In the genomic region with DNA sequence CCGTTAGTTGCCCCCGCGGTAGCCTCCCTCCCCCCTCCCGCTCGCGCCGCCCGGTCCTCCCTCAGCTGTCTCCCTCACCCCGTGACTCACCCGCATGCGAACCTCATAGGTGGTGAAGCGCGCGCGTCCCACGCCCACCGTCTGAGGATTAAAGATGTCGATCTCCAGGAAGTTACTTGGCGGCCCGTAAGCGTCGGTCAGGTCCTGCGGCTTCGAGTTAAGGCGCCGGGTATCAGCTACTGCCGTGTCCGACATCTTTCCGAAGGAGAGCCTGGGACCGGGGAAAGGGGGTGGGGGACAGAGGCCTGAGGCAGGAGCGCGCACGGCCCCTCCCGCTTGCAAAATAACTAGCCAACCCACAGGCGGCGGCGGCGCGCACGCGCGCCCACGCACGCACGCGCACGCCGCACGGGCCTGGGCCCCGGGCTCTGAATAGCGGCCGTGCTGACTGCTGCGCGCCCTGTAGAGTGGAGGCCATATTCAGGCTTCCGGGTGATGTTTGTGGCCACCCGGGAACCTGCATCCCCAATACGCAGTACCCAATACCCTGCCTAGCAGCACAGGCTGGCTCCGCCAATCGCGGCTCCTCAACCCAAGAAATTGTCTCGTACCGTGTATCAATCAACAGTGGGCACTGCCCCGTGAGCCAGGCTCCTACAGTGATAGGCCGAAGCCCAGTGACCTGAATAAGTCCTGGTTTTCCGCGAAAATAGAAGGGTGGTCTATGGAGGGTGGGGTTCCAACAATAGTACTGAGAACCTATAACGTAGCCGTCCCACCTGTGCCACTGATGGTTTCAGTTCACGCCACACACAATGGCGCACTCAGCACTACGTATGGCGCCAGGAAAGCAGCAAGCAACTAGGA, we compare ENCODE assay signal across 1 cellular context.
TF ChIP-seq lines count a peak whose summit lies in the region.

A gene (minus strand): TSS at position 283 of the 867 bp plus-strand sequence. CDS start 28 bp downstream, at position 255.

TF ChIP-seq in K562, 482 proteins besides CTCF, POLR2A, EP300 and RAD21 (continued from another document and continues in another):
- 0 out of 2 replicates have a peak, but pooled peaks have one; percentile 26 for TF ChIP-seq TEAD4 (IDR thresholded peaks at IDR 0.05; ENCODE audit: low read length)
- no peak for TF ChIP-seq TEAD4 (CRISPR knock-in tag; IDR thresholded peaks at IDR 0.05; ENCODE audit: borderline replicate concordance)
- TF ChIP-seq, protein P1, sequence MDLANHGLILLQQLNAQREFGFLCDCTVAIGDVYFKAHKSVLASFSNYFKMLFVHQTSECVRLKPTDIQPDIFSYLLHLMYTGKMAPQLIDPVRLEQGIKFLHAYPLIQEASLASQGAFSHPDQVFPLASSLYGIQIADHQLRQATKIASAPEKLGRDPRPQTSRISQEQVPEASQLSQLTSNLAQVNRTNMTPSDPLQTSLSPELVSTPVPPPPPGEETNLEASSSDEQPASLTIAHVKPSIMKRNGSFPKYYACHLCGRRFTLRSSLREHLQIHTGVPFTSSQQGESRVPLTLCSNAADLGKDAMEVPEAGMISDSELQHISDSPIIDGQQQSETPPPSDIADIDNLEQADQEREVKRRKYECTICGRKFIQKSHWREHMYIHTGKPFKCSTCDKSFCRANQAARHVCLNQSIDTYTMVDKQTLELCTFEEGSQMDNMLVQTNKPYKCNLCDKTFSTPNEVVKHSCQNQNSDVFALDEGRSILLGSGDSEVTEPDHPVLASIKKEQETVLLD (IDR thresholded peaks at IDR 0.05) = peak; percentile 93
- TF ChIP-seq SAFB (IDR thresholded peaks at IDR 0.05; ENCODE audit: borderline replicate concordance, low read depth, low read length) = peak; percentile 35; the same call in 1 of the 2 replicates
- no peak for TF ChIP-seq SMAD3 (CRISPR knock-in tag; conservative IDR thresholded peaks at IDR 0.05)
- TF ChIP-seq, protein P2, sequence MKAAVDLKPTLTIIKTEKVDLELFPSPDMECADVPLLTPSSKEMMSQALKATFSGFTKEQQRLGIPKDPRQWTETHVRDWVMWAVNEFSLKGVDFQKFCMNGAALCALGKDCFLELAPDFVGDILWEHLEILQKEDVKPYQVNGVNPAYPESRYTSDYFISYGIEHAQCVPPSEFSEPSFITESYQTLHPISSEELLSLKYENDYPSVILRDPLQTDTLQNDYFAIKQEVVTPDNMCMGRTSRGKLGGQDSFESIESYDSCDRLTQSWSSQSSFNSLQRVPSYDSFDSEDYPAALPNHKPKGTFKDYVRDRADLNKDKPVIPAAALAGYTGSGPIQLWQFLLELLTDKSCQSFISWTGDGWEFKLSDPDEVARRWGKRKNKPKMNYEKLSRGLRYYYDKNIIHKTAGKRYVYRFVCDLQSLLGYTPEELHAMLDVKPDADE (conservative IDR thresholded peaks at IDR 0.05; ENCODE audit: control insufficient read depth, low read depth, low read length) = no peak
- peak; percentile 90 for TF ChIP-seq ZNF175 (CRISPR knock-in tag; IDR thresholded peaks at IDR 0.05; ENCODE audit: low read depth)
- peak; percentile 92 for TF ChIP-seq HCFC1 (IDR thresholded peaks at IDR 0.05; ENCODE audit: low read depth, low read length)
- no peak for TF ChIP-seq ESRRB (CRISPR knock-in tag; IDR thresholded peaks at IDR 0.05; ENCODE audit: borderline replicate concordance)
- peak; percentile 43; the same call in 1 of the 2 replicates for TF ChIP-seq DPF2 (IDR thresholded peaks at IDR 0.05)
- peak in 1 of 2 experiments; percentile 84; a peak in 2 of 4 replicates for TF ChIP-seq NONO (IDR thresholded peaks at IDR 0.05; ENCODE audit: low read depth in 2 of 2, low read length in 1 of 2)
- TF ChIP-seq, protein P3, sequence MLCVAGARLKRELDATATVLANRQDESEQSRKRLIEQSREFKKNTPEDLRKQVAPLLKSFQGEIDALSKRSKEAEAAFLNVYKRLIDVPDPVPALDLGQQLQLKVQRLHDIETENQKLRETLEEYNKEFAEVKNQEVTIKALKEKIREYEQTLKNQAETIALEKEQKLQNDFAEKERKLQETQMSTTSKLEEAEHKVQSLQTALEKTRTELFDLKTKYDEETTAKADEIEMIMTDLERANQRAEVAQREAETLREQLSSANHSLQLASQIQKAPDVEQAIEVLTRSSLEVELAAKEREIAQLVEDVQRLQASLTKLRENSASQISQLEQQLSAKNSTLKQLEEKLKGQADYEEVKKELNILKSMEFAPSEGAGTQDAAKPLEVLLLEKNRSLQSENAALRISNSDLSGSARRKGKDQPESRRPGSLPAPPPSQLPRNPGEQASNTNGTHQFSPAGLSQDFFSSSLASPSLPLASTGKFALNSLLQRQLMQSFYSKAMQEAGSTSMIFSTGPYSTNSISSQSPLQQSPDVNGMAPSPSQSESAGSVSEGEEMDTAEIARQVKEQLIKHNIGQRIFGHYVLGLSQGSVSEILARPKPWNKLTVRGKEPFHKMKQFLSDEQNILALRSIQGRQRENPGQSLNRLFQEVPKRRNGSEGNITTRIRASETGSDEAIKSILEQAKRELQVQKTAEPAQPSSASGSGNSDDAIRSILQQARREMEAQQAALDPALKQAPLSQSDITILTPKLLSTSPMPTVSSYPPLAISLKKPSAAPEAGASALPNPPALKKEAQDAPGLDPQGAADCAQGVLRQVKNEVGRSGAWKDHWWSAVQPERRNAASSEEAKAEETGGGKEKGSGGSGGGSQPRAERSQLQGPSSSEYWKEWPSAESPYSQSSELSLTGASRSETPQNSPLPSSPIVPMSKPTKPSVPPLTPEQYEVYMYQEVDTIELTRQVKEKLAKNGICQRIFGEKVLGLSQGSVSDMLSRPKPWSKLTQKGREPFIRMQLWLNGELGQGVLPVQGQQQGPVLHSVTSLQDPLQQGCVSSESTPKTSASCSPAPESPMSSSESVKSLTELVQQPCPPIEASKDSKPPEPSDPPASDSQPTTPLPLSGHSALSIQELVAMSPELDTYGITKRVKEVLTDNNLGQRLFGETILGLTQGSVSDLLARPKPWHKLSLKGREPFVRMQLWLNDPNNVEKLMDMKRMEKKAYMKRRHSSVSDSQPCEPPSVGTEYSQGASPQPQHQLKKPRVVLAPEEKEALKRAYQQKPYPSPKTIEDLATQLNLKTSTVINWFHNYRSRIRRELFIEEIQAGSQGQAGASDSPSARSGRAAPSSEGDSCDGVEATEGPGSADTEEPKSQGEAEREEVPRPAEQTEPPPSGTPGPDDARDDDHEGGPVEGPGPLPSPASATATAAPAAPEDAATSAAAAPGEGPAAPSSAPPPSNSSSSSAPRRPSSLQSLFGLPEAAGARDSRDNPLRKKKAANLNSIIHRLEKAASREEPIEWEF (CRISPR knock-in tag; IDR thresholded peaks at IDR 0.05) = peak; percentile 89
- TF ChIP-seq SIN3B (IDR thresholded peaks at IDR 0.05; ENCODE audit: low read depth) = peak; percentile 45; the same call in 1 of the 2 replicates
- TF ChIP-seq HMGN3 (IDR thresholded peaks at IDR 0.05; ENCODE audit: borderline replicate concordance, extremely low read depth, insufficient read length, low read depth, low read length) = peak; percentile 100
- TF ChIP-seq, protein P4, sequence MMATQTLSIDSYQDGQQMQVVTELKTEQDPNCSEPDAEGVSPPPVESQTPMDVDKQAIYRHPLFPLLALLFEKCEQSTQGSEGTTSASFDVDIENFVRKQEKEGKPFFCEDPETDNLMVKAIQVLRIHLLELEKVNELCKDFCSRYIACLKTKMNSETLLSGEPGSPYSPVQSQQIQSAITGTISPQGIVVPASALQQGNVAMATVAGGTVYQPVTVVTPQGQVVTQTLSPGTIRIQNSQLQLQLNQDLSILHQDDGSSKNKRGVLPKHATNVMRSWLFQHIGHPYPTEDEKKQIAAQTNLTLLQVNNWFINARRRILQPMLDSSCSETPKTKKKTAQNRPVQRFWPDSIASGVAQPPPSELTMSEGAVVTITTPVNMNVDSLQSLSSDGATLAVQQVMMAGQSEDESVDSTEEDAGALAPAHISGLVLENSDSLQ (IDR thresholded peaks at IDR 0.05) = peak; percentile 74
- TF ChIP-seq SIN3A (IDR thresholded peaks at IDR 0.05; ENCODE audit: borderline replicate concordance in 2 of 2, control insufficient read depth in 1 of 2, low read depth in 2 of 2, low read length in 2 of 2) = peak in 1 of 2 experiments; percentile 25; a peak in 2 of 4 replicates
- TF ChIP-seq BCL6 (CRISPR knock-in tag; IDR thresholded peaks at IDR 0.05) = 0 out of 2 replicates have a peak, but pooled peaks have one; percentile 72
- peak; percentile 95 for TF ChIP-seq ZNF644 (tag; IDR thresholded peaks at IDR 0.05; ENCODE audit: low read depth)
- no peak for TF ChIP-seq HOXB6 (CRISPR knock-in tag; IDR thresholded peaks at IDR 0.05; ENCODE audit: borderline replicate concordance)
- no peak for TF ChIP-seq ELF4 (CRISPR knock-in tag; IDR thresholded peaks at IDR 0.05)
- TF ChIP-seq ZNF197 (CRISPR knock-in tag; IDR thresholded peaks at IDR 0.05; ENCODE audit: low read depth) = peak; percentile 98
- peak; percentile 80 for TF ChIP-seq ELF1 (tag; IDR thresholded peaks at IDR 0.05)
- peak; percentile 89 for TF ChIP-seq FOSL1 (tag; conservative IDR thresholded peaks at IDR 0.05)
- TF ChIP-seq PHB (CRISPR knock-in tag; IDR thresholded peaks at IDR 0.05) = no peak
- TF ChIP-seq ZNF77 (CRISPR knock-in tag; IDR thresholded peaks at IDR 0.05) = no peak
- TF ChIP-seq STAT5B (CRISPR knock-in tag; IDR thresholded peaks at IDR 0.05) = no peak
- no peak for TF ChIP-seq RFX1 (IDR thresholded peaks at IDR 0.05)
- TF ChIP-seq HNRNPLL (IDR thresholded peaks at IDR 0.05; ENCODE audit: low read depth, low read length, poor library complexity, severe bottlenecking) = peak; percentile 43
- no peak for TF ChIP-seq ETS2 (tag; IDR thresholded peaks at IDR 0.05; ENCODE audit: borderline replicate concordance, poor library complexity, severe bottlenecking)
- TF ChIP-seq, protein P5, sequence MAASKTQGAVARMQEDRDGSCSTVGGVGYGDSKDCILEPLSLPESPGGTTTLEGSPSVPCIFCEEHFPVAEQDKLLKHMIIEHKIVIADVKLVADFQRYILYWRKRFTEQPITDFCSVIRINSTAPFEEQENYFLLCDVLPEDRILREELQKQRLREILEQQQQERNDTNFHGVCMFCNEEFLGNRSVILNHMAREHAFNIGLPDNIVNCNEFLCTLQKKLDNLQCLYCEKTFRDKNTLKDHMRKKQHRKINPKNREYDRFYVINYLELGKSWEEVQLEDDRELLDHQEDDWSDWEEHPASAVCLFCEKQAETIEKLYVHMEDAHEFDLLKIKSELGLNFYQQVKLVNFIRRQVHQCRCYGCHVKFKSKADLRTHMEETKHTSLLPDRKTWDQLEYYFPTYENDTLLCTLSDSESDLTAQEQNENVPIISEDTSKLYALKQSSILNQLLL (CRISPR knock-in tag; IDR thresholded peaks at IDR 0.05; ENCODE audit: borderline replicate concordance) = no peak
- TF ChIP-seq CBFB (CRISPR knock-in tag; IDR thresholded peaks at IDR 0.05) = 0 out of 2 replicates have a peak, but pooled peaks have one; percentile 21
- peak; percentile 78; the same call in 1 of the 2 replicates for TF ChIP-seq MTA3 (IDR thresholded peaks at IDR 0.05; ENCODE audit: borderline replicate concordance)
- TF ChIP-seq HSF4 (CRISPR knock-in tag; IDR thresholded peaks at IDR 0.05; ENCODE audit: borderline replicate concordance) = 0 out of 2 replicates have a peak, but pooled peaks have one; percentile 21
- TF ChIP-seq PHF21A (IDR thresholded peaks at IDR 0.05; ENCODE audit: borderline replicate concordance, low read depth) = no peak
- TF ChIP-seq HNRNPH1 (optimal IDR thresholded peaks at IDR 0.05; ENCODE audit: low read depth, low read length) = no peak
- peak; percentile 26 for TF ChIP-seq RBBP5 (IDR thresholded peaks at IDR 0.05; ENCODE audit: borderline replicate concordance, insufficient read depth, low read length, poor library complexity, severe bottlenecking)
- TF ChIP-seq GATAD2A (IDR thresholded peaks at IDR 0.05) = 0 out of 2 replicates have a peak, but pooled peaks have one; percentile 27
- no peak for TF ChIP-seq HDAC6 (IDR thresholded peaks at IDR 0.05; ENCODE audit: low read depth, low read length)
- TF ChIP-seq MEIS2 (IDR thresholded peaks at IDR 0.05; ENCODE audit: partially characterized antibody) = peak; percentile 73
- TF ChIP-seq MYC (IDR thresholded peaks at IDR 0.05; ENCODE audit: low read depth, low read length) = peak; percentile 73
- no peak for TF ChIP-seq MYC (CRISPR knock-in tag; IDR thresholded peaks at IDR 0.05; ENCODE audit: borderline replicate concordance, low read depth)
- peak; percentile 91 for TF ChIP-seq TARDBP (IDR thresholded peaks at IDR 0.05)
- TF ChIP-seq FIP1L1 (IDR thresholded peaks at IDR 0.05; ENCODE audit: low read depth, low read length, poor library complexity, severe bottlenecking) = peak; percentile 95
- TF ChIP-seq, protein P6, sequence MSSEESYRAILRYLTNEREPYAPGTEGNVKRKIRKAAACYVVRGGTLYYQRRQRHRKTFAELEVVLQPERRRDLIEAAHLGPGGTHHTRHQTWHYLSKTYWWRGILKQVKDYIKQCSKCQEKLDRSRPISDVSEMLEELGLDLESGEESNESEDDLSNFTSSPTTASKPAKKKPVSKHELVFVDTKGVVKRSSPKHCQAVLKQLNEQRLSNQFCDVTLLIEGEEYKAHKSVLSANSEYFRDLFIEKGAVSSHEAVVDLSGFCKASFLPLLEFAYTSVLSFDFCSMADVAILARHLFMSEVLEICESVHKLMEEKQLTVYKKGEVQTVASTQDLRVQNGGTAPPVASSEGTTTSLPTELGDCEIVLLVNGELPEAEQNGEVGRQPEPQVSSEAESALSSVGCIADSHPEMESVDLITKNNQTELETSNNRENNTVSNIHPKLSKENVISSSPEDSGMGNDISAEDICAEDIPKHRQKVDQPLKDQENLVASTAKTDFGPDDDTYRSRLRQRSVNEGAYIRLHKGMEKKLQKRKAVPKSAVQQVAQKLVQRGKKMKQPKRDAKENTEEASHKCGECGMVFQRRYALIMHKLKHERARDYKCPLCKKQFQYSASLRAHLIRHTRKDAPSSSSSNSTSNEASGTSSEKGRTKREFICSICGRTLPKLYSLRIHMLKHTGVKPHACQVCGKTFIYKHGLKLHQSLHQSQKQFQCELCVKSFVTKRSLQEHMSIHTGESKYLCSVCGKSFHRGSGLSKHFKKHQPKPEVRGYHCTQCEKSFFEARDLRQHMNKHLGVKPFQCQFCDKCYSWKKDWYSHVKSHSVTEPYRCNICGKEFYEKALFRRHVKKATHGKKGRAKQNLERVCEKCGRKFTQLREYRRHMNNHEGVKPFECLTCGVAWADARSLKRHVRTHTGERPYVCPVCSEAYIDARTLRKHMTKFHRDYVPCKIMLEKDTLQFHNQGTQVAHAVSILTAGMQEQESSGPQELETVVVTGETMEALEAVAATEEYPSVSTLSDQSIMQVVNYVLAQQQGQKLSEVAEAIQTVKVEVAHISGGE (CRISPR knock-in tag; IDR thresholded peaks at IDR 0.05) = peak in 1 of 3 experiments; percentile 78; a peak in 2 of 6 replicates
- peak; percentile 74; the same call in 1 of the 2 replicates for TF ChIP-seq HDAC2 (IDR thresholded peaks at IDR 0.05)
- TF ChIP-seq KLF10 (CRISPR knock-in tag; IDR thresholded peaks at IDR 0.05) = no peak
- TF ChIP-seq HDAC1 (IDR thresholded peaks at IDR 0.05) = 0 out of 4 replicates have a peak, but pooled peaks of 1 of the 2 experiments have one; percentile 38
- TF ChIP-seq, protein P7, sequence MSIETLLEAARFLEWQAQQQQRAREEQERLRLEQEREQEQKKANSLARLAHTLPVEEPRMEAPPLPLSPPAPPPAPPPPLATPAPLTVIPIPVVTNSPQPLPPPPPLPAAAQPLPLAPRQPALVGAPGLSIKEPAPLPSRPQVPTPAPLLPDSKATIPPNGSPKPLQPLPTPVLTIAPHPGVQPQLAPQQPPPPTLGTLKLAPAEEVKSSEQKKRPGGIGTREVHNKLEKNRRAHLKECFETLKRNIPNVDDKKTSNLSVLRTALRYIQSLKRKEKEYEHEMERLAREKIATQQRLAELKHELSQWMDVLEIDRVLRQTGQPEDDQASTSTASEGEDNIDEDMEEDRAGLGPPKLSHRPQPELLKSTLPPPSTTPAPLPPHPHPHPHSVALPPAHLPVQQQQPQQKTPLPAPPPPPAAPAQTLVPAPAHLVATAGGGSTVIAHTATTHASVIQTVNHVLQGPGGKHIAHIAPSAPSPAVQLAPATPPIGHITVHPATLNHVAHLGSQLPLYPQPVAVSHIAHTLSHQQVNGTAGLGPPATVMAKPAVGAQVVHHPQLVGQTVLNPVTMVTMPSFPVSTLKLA (conservative IDR thresholded peaks at IDR 0.05) = peak; percentile 71 to 85
